Comparison of ENCODE assay signal across 14 cellular contexts in the genomic region with DNA sequence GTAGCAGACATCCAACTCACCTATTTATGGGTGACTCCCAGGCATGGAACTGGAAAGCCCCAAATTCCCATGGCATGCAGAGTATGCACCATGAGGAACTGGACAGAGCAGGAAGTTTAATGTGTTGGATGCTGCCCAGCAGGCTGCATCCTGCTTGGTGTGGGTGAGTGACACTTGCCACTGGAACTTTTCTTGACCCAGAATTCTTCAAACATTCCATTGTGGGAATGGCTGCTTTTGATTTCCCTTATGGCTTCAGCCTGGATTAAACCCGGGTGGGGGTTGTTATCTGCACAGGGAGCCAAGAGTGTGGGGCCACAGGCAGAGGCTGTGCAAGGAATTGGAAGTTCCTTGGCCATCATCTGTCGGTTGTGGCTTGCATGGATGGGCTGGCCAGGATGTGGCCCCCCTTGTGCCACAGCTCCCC. TPM values are rescaled to one million over a fixed set of nuclear protein-coding genes. Genes with fewer than 3 reads are reported as not detected.
DNase-seq lines count a peak whose midpoint lies in the region; ATAC-seq and TF ChIP-seq lines count a peak whose summit lies in the region.
"Had no signal": no experiment of that assay in that cellular context is flagged by ENCODE, and none has a peak within 500 bp of the region (broad histone marks: within the 10 kb centered on the region; RNA-seq: fewer than 3 reads in every experiment).

No MANE protein-coding gene starts in this region.

- no peak overlapping the region for H2BK15ac ChIP-seq in IMR-90 (ENCODE audit: low read depth, low read length)

- no peak overlapping the region for H3K4me2 ChIP-seq in IMR-90 (ENCODE audit: low read depth, low read length)

- TF ChIP-seq POLR2A in IMR-90 (IDR thresholded peaks at IDR 0.05; ENCODE audit: low read depth, low read length): no peak

- H4K20me1 ChIP-seq in IMR-90 (ENCODE audit: insufficient read depth, low read length): no peaks in the 10 kb centered on the region

- H4K5ac ChIP-seq in IMR-90 (ENCODE audit: low read depth, low read length): no peak overlapping the region

- POLR2A ChIA-PET in IMR-90 (lab: Charles Lee; ENCODE audit: unreplicated experiment): no interaction called here

- CTCF ChIA-PET in IMR-90 (lab: Yijun Ruan, JAX): no interaction called here

- H3K4me1 ChIP-seq in IMR-90 (ENCODE audit: control insufficient read depth, insufficient read depth, low read length): no peaks in the 10 kb centered on the region

- no peak overlapping the region for H3K27ac ChIP-seq in IMR-90 (ENCODE audit: insufficient read depth, low read length)

- H3K79me1 ChIP-seq in IMR-90 (ENCODE audit: low read depth in 1 of 2, low read length in 2 of 2): no peaks in the 10 kb centered on the region

- no peak overlapping the region for H4K8ac ChIP-seq in IMR-90 (ENCODE audit: low read depth in 2 of 2, low read length in 2 of 2)

- no peak overlapping the region for H4K91ac ChIP-seq in IMR-90 (ENCODE audit: insufficient read depth, low read depth, low read length)

- no TSS peak for BruUV-seq in IMR-90 (replicated peaks; lab: Mats Ljungman, UMichigan)

- no peak overlapping the region for H3K14ac ChIP-seq in IMR-90 (replicated peaks; ENCODE audit: low read depth, low read length)

- no peaks in the 10 kb centered on the region for H3K27me3 ChIP-seq in IMR-90 (ENCODE audit: control insufficient read depth, insufficient read depth, low read length)

- no peak for ATAC-seq in IMR-90 (ENCODE audit: low read depth)
- ATAC-seq in GM18502 (IDR thresholded peaks at IDR 0.05; ENCODE audit: poor library complexity, unreplicated experiment): no peak
- no peak for ATAC-seq in HG03520 (IDR thresholded peaks at IDR 0.05; ENCODE audit: unreplicated experiment)
- ATAC-seq in HG02571 (IDR thresholded peaks at IDR 0.05; ENCODE audit: unreplicated experiment): no peak
- ATAC-seq: activated CD4-positive, alpha-beta T cell treated with anti-CD3 and anti-CD28 coated beads for 36 hours; activated naive CD8-positive, alpha-beta T cell treated with anti-CD3 and anti-CD28 coated beads, Interleukin-2, amount 50 U/mL, for 24 hours had no signal

- no peak overlapping the region for H3K56ac ChIP-seq in IMR-90 (ENCODE audit: extremely low read depth, insufficient read depth, low read length)

- no peak overlapping the region for H3K9ac ChIP-seq in IMR-90 (ENCODE audit: low read depth, low read length)

- intact Hi-C loops in IMR-90 (cut with micrococcal nuclease): no loop called here

- H2AK5ac ChIP-seq in IMR-90 (ENCODE audit: low read depth, low read length): no peak overlapping the region

- H3K9me3 ChIP-seq in IMR-90 (ENCODE audit: control insufficient read depth, insufficient read depth, low read length): no peaks in the 10 kb centered on the region

- H3K4ac ChIP-seq in IMR-90 (ENCODE audit: low read depth, low read length): no peak overlapping the region

- in situ Hi-C loops in IMR-90 (cut with MboI; ENCODE audit: low sequenced_read_pairs): no loop called here

- H3K36me3 ChIP-seq in IMR-90 (ENCODE audit: control insufficient read depth, insufficient read depth, low read length): no peaks in the 10 kb centered on the region

- no peak overlapping the region for H3K23ac ChIP-seq in IMR-90 (ENCODE audit: low read depth, low read length)

- peak; percentile 95 for DNase-seq in AG10803 (ENCODE audit: low read depth)
- DNase-seq in IMR-90: peak; percentile 20
- DNase-seq in cardiac fibroblast (ENCODE audit: low read depth in 2 of 2): peak; percentile 4 to 11
- DNase-seq in myocyte (ENCODE audit: low read depth): peak; percentile 76
- no peak for DNase-seq in NCI-H2171 (lab: John Stamatoyannopoulos, UW)
- DNase-seq: activated CD4-positive, alpha-beta T cell treated with anti-CD3 and anti-CD28 coated beads for 36 hours; activated naive CD8-positive, alpha-beta T cell treated with anti-CD3 and anti-CD28 coated beads, Interleukin-2, amount 50 U/mL, for 24 hours; activated T-cell treated with anti-CD3 and anti-CD28 coated beads, Interleukin-2, amount 50 U/mL, for 1 hour; NCI-H1105 treated with DMSO at 0.1 percent for 48 hours; NCI-H446 treated with DMSO at 0.1 percent for 48 hours; stimulated activated CD8-positive, alpha-beta memory T cell treated with anti-CD3 and anti-CD28 coated beads, Interleukin-4, amount 100 ng/mL, for 48 hours had no signal

- H3K4me3 ChIP-seq in AG10803 (ENCODE audit: low read length) (no peak overlapping the region), IMR-90 (ENCODE audit: insufficient read depth, low read depth, low read length) (no peak overlapping the region), cardiac fibroblast (replicated peaks in 1 of 2; ENCODE audit: low read depth in 2 of 2, low read length in 2 of 2) (no peak overlapping the region)

- no peak overlapping the region for H2AK9ac ChIP-seq in IMR-90 (replicated peaks; ENCODE audit: low read depth, low read length, poor library complexity)

- no CpG with 5 or more reads among the region's 2 CpGs for WGBS in IMR-90 (ENCODE audit: extremely low coverage in 2 of 2, insufficient read length in 1 of 2), 2 experiments

- dilution Hi-C loops in IMR-90 (cut with HindIII; ENCODE audit: low sequenced_read_pairs, unreplicated experiment): no loop called here

- no peak overlapping the region for H2AFZ ChIP-seq in IMR-90 (replicated peaks; ENCODE audit: low read length, poor library complexity)

- no peaks in the 10 kb centered on the region; the same call in 1 of the 2 replicates for H3K9me1 ChIP-seq in IMR-90 (ENCODE audit: insufficient read depth, low read length)

- TF ChIP-seq RAD21 in IMR-90 (IDR thresholded peaks at IDR 0.05; ENCODE audit: low read length): no peak

- TF ChIP-seq CTCF in AG10803 (conservative IDR thresholded peaks at IDR 0.05; ENCODE audit: low read length) (no peak), IMR-90 (conservative IDR thresholded peaks at IDR 0.05; ENCODE audit: low read depth, low read length) (no peak), cardiac fibroblast (IDR thresholded peaks at IDR 0.05; ENCODE audit: low read depth, low read length) (no peak)

- no peak overlapping the region for H3K18ac ChIP-seq in IMR-90 (ENCODE audit: low read depth, low read length)

- H2BK120ac ChIP-seq in IMR-90 (ENCODE audit: low read depth, low read length): no peak overlapping the region

- no peak overlapping the region for H2BK5ac ChIP-seq in IMR-90 (ENCODE audit: low read depth, low read length, poor library complexity, severe bottlenecking)

- no peak overlapping the region for H2BK20ac ChIP-seq in IMR-90 (ENCODE audit: low read depth, low read length)

TF ChIP-seq in IMR-90, 13 proteins besides CTCF, POLR2A, EP300 and RAD21:
- TF ChIP-seq CHD1 (IDR thresholded peaks at IDR 0.05; ENCODE audit: low read depth, low read length): no peak
- TF ChIP-seq CEBPB (IDR thresholded peaks at IDR 0.05; ENCODE audit: low read depth, low read length): no peak
- no peak for TF ChIP-seq NFE2L2 (IDR thresholded peaks at IDR 0.05; ENCODE audit: low read depth, low read length)
- TF ChIP-seq, protein P1, sequence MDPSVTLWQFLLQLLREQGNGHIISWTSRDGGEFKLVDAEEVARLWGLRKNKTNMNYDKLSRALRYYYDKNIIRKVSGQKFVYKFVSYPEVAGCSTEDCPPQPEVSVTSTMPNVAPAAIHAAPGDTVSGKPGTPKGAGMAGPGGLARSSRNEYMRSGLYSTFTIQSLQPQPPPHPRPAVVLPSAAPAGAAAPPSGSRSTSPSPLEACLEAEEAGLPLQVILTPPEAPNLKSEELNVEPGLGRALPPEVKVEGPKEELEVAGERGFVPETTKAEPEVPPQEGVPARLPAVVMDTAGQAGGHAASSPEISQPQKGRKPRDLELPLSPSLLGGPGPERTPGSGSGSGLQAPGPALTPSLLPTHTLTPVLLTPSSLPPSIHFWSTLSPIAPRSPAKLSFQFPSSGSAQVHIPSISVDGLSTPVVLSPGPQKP (IDR thresholded peaks at IDR 0.05; ENCODE audit: borderline replicate concordance, low read depth, low read length): no peak
- TF ChIP-seq MAFK (IDR thresholded peaks at IDR 0.05; ENCODE audit: low read depth, low read length): no peak
- no peak for TF ChIP-seq MAZ (IDR thresholded peaks at IDR 0.05; ENCODE audit: borderline replicate concordance, low read depth, low read length)
- no peak for TF ChIP-seq BHLHE40 (IDR thresholded peaks at IDR 0.05; ENCODE audit: low read depth, low read length)
- TF ChIP-seq, protein P2, sequence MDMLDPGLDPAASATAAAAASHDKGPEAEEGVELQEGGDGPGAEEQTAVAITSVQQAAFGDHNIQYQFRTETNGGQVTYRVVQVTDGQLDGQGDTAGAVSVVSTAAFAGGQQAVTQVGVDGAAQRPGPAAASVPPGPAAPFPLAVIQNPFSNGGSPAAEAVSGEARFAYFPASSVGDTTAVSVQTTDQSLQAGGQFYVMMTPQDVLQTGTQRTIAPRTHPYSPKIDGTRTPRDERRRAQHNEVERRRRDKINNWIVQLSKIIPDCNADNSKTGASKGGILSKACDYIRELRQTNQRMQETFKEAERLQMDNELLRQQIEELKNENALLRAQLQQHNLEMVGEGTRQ (IDR thresholded peaks at IDR 0.05; ENCODE audit: low read depth, low read length): no peak
- no peak for TF ChIP-seq MXI1 (IDR thresholded peaks at IDR 0.05; ENCODE audit: borderline replicate concordance, low read depth, low read length)
- TF ChIP-seq RFX5 (IDR thresholded peaks at IDR 0.05; ENCODE audit: low read depth, low read length): no peak
- no peak for TF ChIP-seq SMC3 (IDR thresholded peaks at IDR 0.05; ENCODE audit: low read depth, low read length)
- no peak for TF ChIP-seq RCOR1 (IDR thresholded peaks at IDR 0.05; ENCODE audit: insufficient replicate concordance, low read length)
- no peak for TF ChIP-seq FOS (IDR thresholded peaks at IDR 0.05; ENCODE audit: low read depth, low read length)
TF ChIP-seq in IMR-90: peak in this region for 0.

RNA-seq across cellular contexts. Expression of gene BACE2, which starts 26.9 kb away (rescaled TPM):
- total RNA-seq in IMR-90 (2012; rRNA removed) (17.0 and 18.1 TPM in 2 replicates), myocyte (21.3 and 23.2 TPM in 2 replicates)
- 29.2 and 35.5 TPM in 2 replicates for polyA plus RNA-seq in IMR-90 (2012; rRNA removed)
- polyA plus RNA-seq in IMR-90 (2012; cell fraction: cytosol; rRNA removed): 28.7 and 31.6 TPM in 2 replicates
- 16.1 and 20.0 TPM in 2 replicates for polyA plus RNA-seq in IMR-90 (2012; cell fraction: nucleus; rRNA removed; ENCODE audit: low replicate concordance)
- 201 TPM for polyA plus RNA-seq in myocyte (2012)
